Comparison of ENCODE assay signal across 8 cellular contexts in the genomic region with DNA sequence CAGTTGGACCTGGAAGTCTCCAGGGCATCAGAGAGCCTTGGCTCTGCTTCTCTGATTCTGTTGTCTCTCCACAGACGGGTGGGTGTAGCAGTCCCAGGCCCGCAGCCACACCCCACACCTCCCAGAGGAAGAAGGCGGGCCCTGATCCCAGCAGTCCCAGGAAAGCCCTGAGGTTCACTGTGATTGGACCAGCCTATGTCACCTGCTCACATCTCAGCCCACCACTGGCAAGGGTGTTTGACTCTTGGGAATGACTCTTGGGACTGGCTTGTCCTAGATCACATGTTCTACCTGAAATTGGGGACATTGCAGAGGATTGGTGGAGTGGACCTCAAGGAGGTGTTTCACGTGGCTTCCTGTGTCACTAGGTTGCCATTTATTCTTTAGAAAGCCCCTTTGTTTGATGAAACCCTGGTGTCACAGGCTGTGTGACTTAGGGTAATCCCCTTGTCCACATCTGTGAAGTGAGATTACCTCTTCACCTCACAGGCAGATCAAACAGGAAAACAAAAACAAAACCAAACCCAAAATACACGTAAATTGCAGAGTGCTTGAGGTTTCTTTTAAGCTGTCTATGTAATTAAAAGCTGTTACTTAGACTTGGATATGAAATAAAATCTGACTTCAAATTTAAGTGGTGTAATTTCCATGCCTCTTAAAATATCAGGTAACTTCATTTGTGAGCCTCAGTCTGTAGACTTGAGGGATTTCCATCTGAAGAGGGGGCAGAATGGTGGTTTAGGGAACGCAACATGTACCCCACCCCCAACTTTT. TPM values are rescaled to one million over a fixed set of nuclear protein-coding genes. Genes with fewer than 3 reads are reported as not detected.
A peak's percentile ranks its signal among the peaks of the same experiment; 100 is the strongest.
DNase-seq lines count a peak whose midpoint lies in the region; ATAC-seq, FAIRE-seq and TF ChIP-seq lines count a peak whose summit lies in the region.

No MANE protein-coding gene starts in this region.

- no peaks in the 10 kb centered on the region for H3K9me3 Mint-ChIP-seq in central memory CD8-positive, alpha-beta T cell
- H3K9me3 Mint-ChIP-seq in stimulated activated naive B cell treated with anti-CD40 and anti-IgM and Interleukin-4, amounts not matched to agents 10 μg/mL and 1 μg/mL and 100 μg/mL, for 72 hours: no peaks in the 10 kb centered on the region

- H3K4me3 Mint-ChIP-seq in central memory CD8-positive, alpha-beta T cell: peak overlapping the region; percentile 57
- peak overlapping the region in 1 of 2 donors; percentile 30 for H3K4me3 Mint-ChIP-seq in stimulated activated naive B cell treated with anti-CD40 and anti-IgM and Interleukin-4, amounts not matched to agents 10 μg/mL and 1 μg/mL and 100 μg/mL, for 72 hours

- peak in 1 of 2 donors; percentile 53 for DNase-seq in central memory CD8-positive, alpha-beta T cell (ENCODE audit: low spot score in 2 of 2)
- DNase-seq in stimulated activated naive B cell treated with anti-CD40 and anti-IgM and Interleukin-4, amounts not matched to agents 10 μg/mL and 1 μg/mL and 100 μg/mL, for 72 hours: peak; percentile 49
- DNase-seq in RCC 7860 (ENCODE audit: low spot score): no peak
- no peak for DNase-seq in ureter (ENCODE audit: low spot score)

- peaks cover 20% of the 10 kb centered on the region for H3K4me1 Mint-ChIP-seq in central memory CD8-positive, alpha-beta T cell
- peaks cover 23 to 56% of the 10 kb centered on the region in 2 donors for H3K4me1 Mint-ChIP-seq in stimulated activated naive B cell treated with anti-CD40 and anti-IgM and Interleukin-4, amounts not matched to agents 10 μg/mL and 1 μg/mL and 100 μg/mL, for 72 hours

- FAIRE-seq in RCC 7860 (lab: Jason Lieb, UNC): no peak

- H3K27me3 Mint-ChIP-seq in central memory CD8-positive, alpha-beta T cell: no peaks in the 10 kb centered on the region
- H3K27me3 Mint-ChIP-seq in stimulated activated naive B cell treated with anti-CD40 and anti-IgM and Interleukin-4, amounts not matched to agents 10 μg/mL and 1 μg/mL and 100 μg/mL, for 72 hours: no peaks in the 10 kb centered on the region

- peaks cover 3% of the 10 kb centered on the region for H3K36me3 Mint-ChIP-seq in central memory CD8-positive, alpha-beta T cell (ENCODE audit: insufficient read depth)
- peaks cover 0 to 3% of the 10 kb centered on the region in 2 donors for H3K36me3 Mint-ChIP-seq in stimulated activated naive B cell treated with anti-CD40 and anti-IgM and Interleukin-4, amounts not matched to agents 10 μg/mL and 1 μg/mL and 100 μg/mL, for 72 hours

- ATAC-seq in GM18502 (IDR thresholded peaks at IDR 0.05; ENCODE audit: poor library complexity, unreplicated experiment) (peak; percentile 98), GM21526 (IDR thresholded peaks at IDR 0.05; ENCODE audit: low FRiP score, unreplicated experiment) (peak; percentile 98), HG03565 (IDR thresholded peaks at IDR 0.05; ENCODE audit: unreplicated experiment) (peak; percentile 96), SK-N-SH treated with all-trans-retinoic acid at 6 μM for 48 hours (no peak)
- ATAC-seq in central memory CD8-positive, alpha-beta T cell (replicated peaks; ENCODE audit: extremely low read depth, poor library complexity, severe bottlenecking): peak; percentile 98
- ATAC-seq in stimulated activated naive B cell treated with anti-CD40 and anti-IgM and Interleukin-4, amounts not matched to agents 10 μg/mL and 1 μg/mL and 100 μg/mL, for 72 hours (replicated peaks): peak; percentile 98 to 99

- H3K27ac Mint-ChIP-seq in central memory CD8-positive, alpha-beta T cell (ENCODE audit: low read depth): peak overlapping the region; percentile 96
- peak overlapping the region; percentile 93 for H3K27ac Mint-ChIP-seq in stimulated activated naive B cell treated with anti-CD40 and anti-IgM and Interleukin-4, amounts not matched to agents 10 μg/mL and 1 μg/mL and 100 μg/mL, for 72 hours

TF ChIP-seq in SK-N-SH treated with all-trans-retinoic acid at 6 μM for 48 hours, 23 proteins besides CTCF, POLR2A, EP300 and RAD21 (continues in another document):
- TF ChIP-seq OSR1 (CRISPR knock-in tag; IDR thresholded peaks at IDR 0.05): no peak
- TF ChIP-seq BACH2 (CRISPR knock-in tag; IDR thresholded peaks at IDR 0.05; ENCODE audit: borderline replicate concordance): no peak
- TF ChIP-seq ZNF8 (CRISPR knock-in tag; IDR thresholded peaks at IDR 0.05): no peak
- TF ChIP-seq RARB (CRISPR knock-in tag; IDR thresholded peaks at IDR 0.05): no peak
- TF ChIP-seq, protein P1, sequence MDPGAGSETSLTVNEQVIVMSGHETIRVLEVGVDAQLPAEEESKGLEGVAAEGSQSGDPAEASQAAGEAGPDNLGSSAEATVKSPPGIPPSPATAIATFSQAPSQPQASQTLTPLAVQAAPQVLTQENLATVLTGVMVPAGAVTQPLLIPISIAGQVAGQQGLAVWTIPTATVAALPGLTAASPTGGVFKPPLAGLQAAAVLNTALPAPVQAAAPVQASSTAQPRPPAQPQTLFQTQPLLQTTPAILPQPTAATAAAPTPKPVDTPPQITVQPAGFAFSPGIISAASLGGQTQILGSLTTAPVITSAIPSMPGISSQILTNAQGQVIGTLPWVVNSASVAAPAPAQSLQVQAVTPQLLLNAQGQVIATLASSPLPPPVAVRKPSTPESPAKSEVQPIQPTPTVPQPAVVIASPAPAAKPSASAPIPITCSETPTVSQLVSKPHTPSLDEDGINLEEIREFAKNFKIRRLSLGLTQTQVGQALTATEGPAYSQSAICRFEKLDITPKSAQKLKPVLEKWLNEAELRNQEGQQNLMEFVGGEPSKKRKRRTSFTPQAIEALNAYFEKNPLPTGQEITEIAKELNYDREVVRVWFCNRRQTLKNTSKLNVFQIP (CRISPR knock-in tag; IDR thresholded peaks at IDR 0.05; ENCODE audit: borderline replicate concordance, low read depth): no peak
- TF ChIP-seq, protein P2, sequence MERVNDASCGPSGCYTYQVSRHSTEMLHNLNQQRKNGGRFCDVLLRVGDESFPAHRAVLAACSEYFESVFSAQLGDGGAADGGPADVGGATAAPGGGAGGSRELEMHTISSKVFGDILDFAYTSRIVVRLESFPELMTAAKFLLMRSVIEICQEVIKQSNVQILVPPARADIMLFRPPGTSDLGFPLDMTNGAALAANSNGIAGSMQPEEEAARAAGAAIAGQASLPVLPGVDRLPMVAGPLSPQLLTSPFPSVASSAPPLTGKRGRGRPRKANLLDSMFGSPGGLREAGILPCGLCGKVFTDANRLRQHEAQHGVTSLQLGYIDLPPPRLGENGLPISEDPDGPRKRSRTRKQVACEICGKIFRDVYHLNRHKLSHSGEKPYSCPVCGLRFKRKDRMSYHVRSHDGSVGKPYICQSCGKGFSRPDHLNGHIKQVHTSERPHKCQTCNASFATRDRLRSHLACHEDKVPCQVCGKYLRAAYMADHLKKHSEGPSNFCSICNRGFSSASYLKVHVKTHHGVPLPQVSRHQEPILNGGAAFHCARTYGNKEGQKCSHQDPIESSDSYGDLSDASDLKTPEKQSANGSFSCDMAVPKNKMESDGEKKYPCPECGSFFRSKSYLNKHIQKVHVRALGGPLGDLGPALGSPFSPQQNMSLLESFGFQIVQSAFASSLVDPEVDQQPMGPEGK (CRISPR knock-in tag; IDR thresholded peaks at IDR 0.05; ENCODE audit: borderline replicate concordance): no peak
- TF ChIP-seq, protein P3, sequence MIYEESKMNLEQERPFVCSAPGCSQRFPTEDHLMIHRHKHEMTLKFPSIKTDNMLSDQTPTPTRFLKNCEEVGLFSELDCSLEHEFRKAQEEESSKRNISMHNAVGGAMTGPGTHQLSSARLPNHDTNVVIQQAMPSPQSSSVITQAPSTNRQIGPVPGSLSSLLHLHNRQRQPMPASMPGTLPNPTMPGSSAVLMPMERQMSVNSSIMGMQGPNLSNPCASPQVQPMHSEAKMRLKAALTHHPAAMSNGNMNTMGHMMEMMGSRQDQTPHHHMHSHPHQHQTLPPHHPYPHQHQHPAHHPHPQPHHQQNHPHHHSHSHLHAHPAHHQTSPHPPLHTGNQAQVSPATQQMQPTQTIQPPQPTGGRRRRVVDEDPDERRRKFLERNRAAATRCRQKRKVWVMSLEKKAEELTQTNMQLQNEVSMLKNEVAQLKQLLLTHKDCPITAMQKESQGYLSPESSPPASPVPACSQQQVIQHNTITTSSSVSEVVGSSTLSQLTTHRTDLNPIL (CRISPR knock-in tag; IDR thresholded peaks at IDR 0.05; ENCODE audit: low read depth): no peak
- TF ChIP-seq, protein P4, sequence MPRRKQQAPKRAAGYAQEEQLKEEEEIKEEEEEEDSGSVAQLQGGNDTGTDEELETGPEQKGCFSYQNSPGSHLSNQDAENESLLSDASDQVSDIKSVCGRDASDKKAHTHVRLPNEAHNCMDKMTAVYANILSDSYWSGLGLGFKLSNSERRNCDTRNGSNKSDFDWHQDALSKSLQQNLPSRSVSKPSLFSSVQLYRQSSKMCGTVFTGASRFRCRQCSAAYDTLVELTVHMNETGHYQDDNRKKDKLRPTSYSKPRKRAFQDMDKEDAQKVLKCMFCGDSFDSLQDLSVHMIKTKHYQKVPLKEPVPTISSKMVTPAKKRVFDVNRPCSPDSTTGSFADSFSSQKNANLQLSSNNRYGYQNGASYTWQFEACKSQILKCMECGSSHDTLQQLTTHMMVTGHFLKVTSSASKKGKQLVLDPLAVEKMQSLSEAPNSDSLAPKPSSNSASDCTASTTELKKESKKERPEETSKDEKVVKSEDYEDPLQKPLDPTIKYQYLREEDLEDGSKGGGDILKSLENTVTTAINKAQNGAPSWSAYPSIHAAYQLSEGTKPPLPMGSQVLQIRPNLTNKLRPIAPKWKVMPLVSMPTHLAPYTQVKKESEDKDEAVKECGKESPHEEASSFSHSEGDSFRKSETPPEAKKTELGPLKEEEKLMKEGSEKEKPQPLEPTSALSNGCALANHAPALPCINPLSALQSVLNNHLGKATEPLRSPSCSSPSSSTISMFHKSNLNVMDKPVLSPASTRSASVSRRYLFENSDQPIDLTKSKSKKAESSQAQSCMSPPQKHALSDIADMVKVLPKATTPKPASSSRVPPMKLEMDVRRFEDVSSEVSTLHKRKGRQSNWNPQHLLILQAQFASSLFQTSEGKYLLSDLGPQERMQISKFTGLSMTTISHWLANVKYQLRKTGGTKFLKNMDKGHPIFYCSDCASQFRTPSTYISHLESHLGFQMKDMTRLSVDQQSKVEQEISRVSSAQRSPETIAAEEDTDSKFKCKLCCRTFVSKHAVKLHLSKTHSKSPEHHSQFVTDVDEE (CRISPR knock-in tag; IDR thresholded peaks at IDR 0.05): no peak
- TF ChIP-seq ZFP3 (CRISPR knock-in tag; IDR thresholded peaks at IDR 0.05): no peak
- TF ChIP-seq, protein P5, sequence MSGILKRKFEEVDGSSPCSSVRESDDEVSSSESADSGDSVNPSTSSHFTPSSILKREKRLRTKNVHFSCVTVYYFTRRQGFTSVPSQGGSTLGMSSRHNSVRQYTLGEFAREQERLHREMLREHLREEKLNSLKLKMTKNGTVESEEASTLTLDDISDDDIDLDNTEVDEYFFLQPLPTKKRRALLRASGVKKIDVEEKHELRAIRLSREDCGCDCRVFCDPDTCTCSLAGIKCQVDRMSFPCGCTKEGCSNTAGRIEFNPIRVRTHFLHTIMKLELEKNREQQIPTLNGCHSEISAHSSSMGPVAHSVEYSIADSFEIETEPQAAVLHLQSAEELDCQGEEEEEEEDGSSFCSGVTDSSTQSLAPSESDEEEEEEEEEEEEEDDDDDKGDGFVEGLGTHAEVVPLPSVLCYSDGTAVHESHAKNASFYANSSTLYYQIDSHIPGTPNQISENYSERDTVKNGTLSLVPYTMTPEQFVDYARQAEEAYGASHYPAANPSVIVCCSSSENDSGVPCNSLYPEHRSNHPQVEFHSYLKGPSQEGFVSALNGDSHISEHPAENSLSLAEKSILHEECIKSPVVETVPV (CRISPR knock-in tag; IDR thresholded peaks at IDR 0.05): no peak

RNA-seq across cellular contexts. Expression of a gene that starts 26.7 kb away (rescaled TPM):
- total RNA-seq in ureter: 303 TPM
